Comparison of ENCODE assay signal across 9 cellular contexts in genomic region chr14:21025374-21026151, GRCh38. TPM values are rescaled to one million over a fixed set of nuclear protein-coding genes. Genes with fewer than 3 reads are reported as not detected.
DNase-seq lines count a peak whose midpoint lies in the region; ATAC-seq and TF ChIP-seq lines count a peak whose summit lies in the region.
"Had no signal": no experiment of that assay in that cellular context is flagged by ENCODE, and none has a peak within 500 bp of the region (broad histone marks: within the 10 kb centered on the region; RNA-seq: fewer than 3 reads in every experiment).

No MANE protein-coding gene starts in this region.

- ATAC-seq in GM21723 (IDR thresholded peaks at IDR 0.05; ENCODE audit: unreplicated experiment): no peak
- ATAC-seq in GM18519 (IDR thresholded peaks at IDR 0.05; ENCODE audit: low FRiP score, unreplicated experiment): no peak

- DNase-seq in C1 segment of cervical spinal cord (lab: John Stamatoyannopoulos, UW) (peak in 12 of 14 donors; percentile 50 to 98 (median 84)), SK-N-MC (ENCODE audit: low read depth, low spot score) (no peak), esophagus squamous epithelium (lab: John Stamatoyannopoulos, UW) (no peak), myocyte (ENCODE audit: low read depth) (peak; percentile 50), vagina (ENCODE audit: extremely low spot score in 2 of 2) (peak in 1 of 2 donors; percentile 94), H4 (ENCODE audit: low spot score) (no peak)

- TF ChIP-seq CTCF in esophagus squamous epithelium (IDR thresholded peaks at IDR 0.05) (peak in 1 of 6 experiments; percentile 6), vagina (IDR thresholded peaks at IDR 0.05) (no peak)

- H3K9me3 ChIP-seq in SK-N-MC (ENCODE audit: low read depth, low read length) (no peaks in the 10 kb centered on the region), esophagus squamous epithelium (no peaks in the 10 kb centered on the region), vagina (no peaks in the 10 kb centered on the region)

- H3K27me3 ChIP-seq in esophagus squamous epithelium: no peaks in the 10 kb centered on the region
- H3K27me3 ChIP-seq in vagina: no peaks in the 10 kb centered on the region

- H3K36me3 ChIP-seq in SK-N-MC (ENCODE audit: insufficient read depth, low read length) (no peaks in the 10 kb centered on the region; the same call in 1 of the 2 replicates), esophagus squamous epithelium (peaks cover 0 to 19% (median under 1%) of the 10 kb centered on the region in 3 donors), vagina (peaks cover 0 to 11% of the 10 kb centered on the region in 2 donors)

- H3K27ac ChIP-seq in SK-N-MC (no peak overlapping the region), esophagus squamous epithelium (peak overlapping the region; percentile 81 to 95 (median 90)), vagina (peak overlapping the region; percentile 99)

- 10% methylated on average over 30 of the region's 55 CpGs; no CpG with 5 or more reads in 1 of the 2 donors for whole genome bisulfite sequencing in esophagus squamous epithelium, 2 donors

- peak overlapping the region; percentile 70 for H3K9ac ChIP-seq in SK-N-MC (ENCODE audit: insufficient read length)

- intact Hi-C loops in esophagus squamous epithelium (cut with DNase I) (no loop called here), vagina (cut with DNase I) (loop anchor here (5.0 kb wide), 1 partner anchor 77 kb away; the partner anchor contains the start of gene TMEM253)

- H3K4me1 ChIP-seq in esophagus squamous epithelium (peaks cover 12 to 63% (median 25%) of the 10 kb centered on the region in 3 donors), vagina (peaks cover 62% of the 10 kb centered on the region)

- H3K4me3 ChIP-seq in SK-N-MC (peak overlapping the region; percentile 87), esophagus squamous epithelium (peak overlapping the region; percentile 68 to 94 (median 80)), vagina (peak overlapping the region; percentile 72 to 96)

- no peak for TF ChIP-seq POLR2A in esophagus squamous epithelium (IDR thresholded peaks at IDR 0.05)
- no peak for TF ChIP-seq POLR2A in vagina (IDR thresholded peaks at IDR 0.05)

RNA-seq across cellular contexts. Expression of gene NDRG2, which starts 0.7 kb away (rescaled TPM):
- total RNA-seq in esophagus squamous epithelium: 100 to 1,000 TPM in 3 of 4 donors, 10 to 100 TPM in 1; 96.3 to 209 (median 142) TPM
- total RNA-seq in myocyte: 45.4 and 61.1 TPM in 2 replicates
- polyA plus RNA-seq in myocyte (2012): 31.5 TPM
- 307 TPM for total RNA-seq in vagina
- 1.3 and 8.5 TPM in 2 replicates for total RNA-seq in H4 (2014; rRNA removed; shearing (Covaris generic))

RNA-seq across cellular contexts. Expression of gene TPPP2, which starts 4.5 kb away (rescaled TPM):
- total RNA-seq in esophagus squamous epithelium (not detected), myocyte (not detected in 2 replicates), vagina (not detected)
- polyA plus RNA-seq in myocyte (2012): not detected
- total RNA-seq in H4 (2014; rRNA removed; shearing (Covaris generic)): not detected in 2 replicates
- total RNA-seq: fibroblast of lung had no signal
- polyA plus RNA-seq: fibroblast of lung had no signal

RNA-seq across cellular contexts. Expression of gene RNASE13, which starts 9.0 kb away (rescaled TPM):
- total RNA-seq in esophagus squamous epithelium (not detected), myocyte (not detected in 2 replicates), vagina (not detected)
- polyA plus RNA-seq in myocyte (2012): not detected
- not detected in 2 replicates for total RNA-seq in H4 (2014; rRNA removed; shearing (Covaris generic))
- total RNA-seq: fibroblast of lung had no signal
- polyA plus RNA-seq: fibroblast of lung had no signal

RNA-seq across cellular contexts. Expression of gene RNASE7, which starts 16.6 kb away (rescaled TPM):
- total RNA-seq in esophagus squamous epithelium: 10 to 100 TPM in 1 of 4 donors, 1 to 10 TPM in 1, under 1 TPM in 1, not detected in 1; 0.97 to 13.3 (median 1.1) TPM
- total RNA-seq in myocyte: 0.16 TPM in 1 of 2 replicates, not detected in the other
- polyA plus RNA-seq in myocyte (2012): 0.05 TPM
- 18.2 TPM for total RNA-seq in vagina
- not detected in 2 replicates for total RNA-seq in H4 (2014; rRNA removed; shearing (Covaris generic))
- total RNA-seq: fibroblast of lung had no signal
- polyA plus RNA-seq: fibroblast of lung had no signal

RNA-seq across cellular contexts. Expression of gene SLC39A2, which starts 26.5 kb away (rescaled TPM):
- total RNA-seq in esophagus squamous epithelium (10 to 100 TPM in 3 of 4 donors, 1 to 10 TPM in 1; 8.6 to 23.2 (median 14.9) TPM), myocyte (not detected in 2 replicates), vagina (5.4 TPM)
- polyA plus RNA-seq in myocyte (2012): not detected
- total RNA-seq in H4 (2014; rRNA removed; shearing (Covaris generic)): not detected in 2 replicates
- polyA plus RNA-seq: fibroblast of lung had no signal

Comparison
In these comparisons a context has a peak if more than half of its experiments do, and no peak if none do; other contexts are left out.
1. DNase-seq: peak in C1 segment of cervical spinal cord (12 of 14) and myocyte (single experiment); none in SK-N-MC (single experiment), esophagus squamous epithelium (single experiment) and H4 (single experiment).
2. Peak in every context shown above with its lines, with median percentiles within 50 percentile points of each other: H3K4me3 ChIP-seq.